Comparison of ENCODE assay signal across 32 cellular contexts in genomic region chr10:13337827-13338196, GRCh38. TPM values are rescaled to one million over a fixed set of nuclear protein-coding genes. Genes with fewer than 3 reads are reported as not detected.
A peak's percentile ranks its signal among the peaks of the same experiment; 100 is the strongest.
DNase-seq lines count a peak whose midpoint lies in the region; ATAC-seq and TF ChIP-seq lines count a peak whose summit lies in the region.
"Had no signal": no experiment of that assay in that cellular context is flagged by ENCODE, and none has a peak within 500 bp of the region (broad histone marks: within the 10 kb centered on the region; RNA-seq: fewer than 3 reads in every experiment).

No MANE protein-coding gene starts in this region.

- no peaks in the 10 kb centered on the region for H3K27me3 Mint-ChIP-seq in WTC11 (ENCODE audit: low read depth)
- H3K27me3 Mint-ChIP-seq: activated CD8-positive, alpha-beta memory T cell treated with anti-CD3 and anti-CD28 coated beads, Interleukin-2, amount 10 ng/mL, durations not matched to agents 7 days and 5 days; naive thymus-derived CD8-positive, alpha-beta T cell; stimulated activated naive CD8-positive, alpha-beta T cell treated with anti-CD3 and anti-CD28 coated beads, Interleukin-15, Interleukin-2, amounts not matched to agents 100 ng/mL and 50 ng/mL, for 24 hours had no signal

- H3K4me1 ChIP-seq in heart right ventricle (peaks cover 5 to 37% (median 30%) of the 10 kb centered on the region in 9 donors), subcutaneous abdominal adipose tissue (ENCODE audit: control insufficient read depth in 5 of 5, insufficient read depth in 5 of 5, low read length in 5 of 5) (peaks cover 2 to 23% (median 16%) of the 10 kb centered on the region in 5 donors)
- H3K4me1 ChIP-seq: thyroid gland had no signal

- H3K4me3 Mint-ChIP-seq in WTC11 = no peak overlapping the region
- H3K4me3 Mint-ChIP-seq: activated CD8-positive, alpha-beta memory T cell treated with anti-CD3 and anti-CD28 coated beads, Interleukin-2, amount 10 ng/mL, durations not matched to agents 7 days and 5 days; activated T-cell treated with anti-CD3 and anti-CD28 coated beads, Interleukin-2, amount 50 U/mL, for 72 hours; CD8-positive, alpha-beta T cell; naive thymus-derived CD8-positive, alpha-beta T cell; stimulated activated naive CD8-positive, alpha-beta T cell treated with anti-CD3 and anti-CD28 coated beads, Interleukin-15, Interleukin-2, amounts not matched to agents 100 ng/mL and 50 ng/mL, for 24 hours; T-helper 2 cell treated with Interferon-gamma antibody and Interleukin-4, amounts not matched to agents 5 μg/mL and 100 μg/mL, for 36 hours had no signal

- H3K27ac ChIP-seq in heart right ventricle (peak overlapping the region in 4 of 10 donors; percentile 8 to 71 (median 44)), subcutaneous abdominal adipose tissue (ENCODE audit: low read depth, low read length) (peak overlapping the region; percentile 52)
- H3K27ac ChIP-seq: brain microvascular endothelial cell, foreskin keratinocyte had no signal

- intact Hi-C loops in Right ventricle myocardium superior (cut with DNase I) = no loop called here
- intact Hi-C loops in heart right ventricle (cut with DNase I) = loop anchor here in 1 of 10 donors (1.0 kb wide), 1 partner anchor 11 kb away; no protein-coding TSS in a partner anchor
- intact Hi-C loops in left colon (cut with DNase I, micrococcal nuclease) = no loop called here

- H3K9me3 ChIP-seq in heart right ventricle (no peaks in the 10 kb centered on the region), subcutaneous abdominal adipose tissue (ENCODE audit: control insufficient read depth in 5 of 5, low read length in 5 of 5) (no peaks in the 10 kb centered on the region)
- H3K9me3 ChIP-seq: psoas muscle, thyroid gland had no signal

- H3K36me3 ChIP-seq in heart right ventricle = peaks cover 0 to 74% (median 15%) of the 10 kb centered on the region in 9 donors
- H3K36me3 ChIP-seq in subcutaneous abdominal adipose tissue (ENCODE audit: control insufficient read depth in 5 of 5, insufficient read depth in 5 of 5, low read length in 5 of 5) = peaks cover 0 to 33% (median 16%) of the 10 kb centered on the region in 5 donors

- H3K9me3 Mint-ChIP-seq in WTC11 = no peaks in the 10 kb centered on the region
- H3K9me3 Mint-ChIP-seq: activated T-cell treated with anti-CD3 and anti-CD28 coated beads, Interleukin-2, amount 50 U/mL, for 72 hours; CD8-positive, alpha-beta T cell; naive thymus-derived CD8-positive, alpha-beta T cell; stimulated activated naive CD8-positive, alpha-beta T cell treated with anti-CD3 and anti-CD28 coated beads, Interleukin-15, Interleukin-2, amounts not matched to agents 100 ng/mL and 50 ng/mL, for 24 hours; T-helper 2 cell treated with Interferon-gamma antibody and Interleukin-4, amounts not matched to agents 5 μg/mL and 100 μg/mL, for 36 hours had no signal

- peaks cover 81% of the 10 kb centered on the region for H3K36me3 Mint-ChIP-seq in WTC11

- POLR2A ChIA-PET in WTC11 (lab: Charles Lee) = no interaction called here

- WGBS in heart right ventricle, 2 donors = 84 to 92% methylated on average over 6 of the region's 6 CpGs

- H3K4me1 Mint-ChIP-seq in WTC11 = peaks cover 49% of the 10 kb centered on the region

- CTCF ChIA-PET in WTC11 (lab: Charles Lee) = interaction anchor here (1.6 kb wide), 1 partner anchor 15 kb away, joined by 4 read pairs; no protein-coding TSS in a partner anchor

- H3K27ac Mint-ChIP-seq in WTC11 = peak overlapping the region; percentile 87
- H3K27ac Mint-ChIP-seq: activated CD8-positive, alpha-beta memory T cell treated with anti-CD3 and anti-CD28 coated beads, Interleukin-2, amount 10 ng/mL, durations not matched to agents 7 days and 5 days; activated T-cell treated with anti-CD3 and anti-CD28 coated beads, Interleukin-2, amount 50 U/mL, for 72 hours; CD8-positive, alpha-beta T cell; stimulated activated naive CD8-positive, alpha-beta T cell treated with anti-CD3 and anti-CD28 coated beads, Interleukin-15, Interleukin-2, amounts not matched to agents 100 ng/mL and 50 ng/mL, for 24 hours; T-helper 2 cell treated with Interferon-gamma antibody and Interleukin-4, amounts not matched to agents 5 μg/mL and 100 μg/mL, for 36 hours had no signal

- TF ChIP-seq CTCF in heart right ventricle (IDR thresholded peaks at IDR 0.05) (no peak), WTC11 (IDR thresholded peaks at IDR 0.05) (no peak)

- DNase-seq in Right ventricle myocardium superior = no peak
- no peak for DNase-seq in heart right ventricle
- no peak for DNase-seq in WTC11 (ENCODE audit: low spot score)
- DNase-seq in left colon = peak; percentile 24 to 53
- DNase-seq in activated CD8-positive, alpha-beta memory T cell treated with anti-CD3 and anti-CD28 coated beads for 24 hours = no peak
- DNase-seq in dedifferentiated amniotic fluid mesenchymal stem cell (ENCODE audit: extremely low spot score) = no peak
- DNase-seq: activated CD4-positive, alpha-beta T cell treated with anti-CD3 and anti-CD28 coated beads, Interleukin-2, amount 50 U/mL, for 1 hour; activated CD8-positive, alpha-beta memory T cell treated with anti-CD3 and anti-CD28 coated beads, Interleukin-2, amount 10 ng/mL, durations not matched to agents 7 days and 5 days; activated naive CD4-positive, alpha-beta T cell; activated T-cell treated with anti-CD3 and anti-CD28 coated beads, Interleukin-2, amount 50 U/mL, for 72 hours; AML-193; brain microvascular endothelial cell; CD8-positive, alpha-beta T cell; effector memory CD4-positive, alpha-beta T cell; foreskin keratinocyte; KBM-7; left cardiac atrium; MM.1S; naive thymus-derived CD8-positive, alpha-beta T cell; NCI-H1417; NCI-H2081 treated with DMSO at 0.1 percent for 48 hours; NCI-H345; NCI-H748 treated with DMSO at 0.1 percent for 48 hours; occipital lobe; psoas muscle; RPMI8226; thyroid gland had no signal

- H3K9ac ChIP-seq in subcutaneous abdominal adipose tissue (ENCODE audit: low read length in 5 of 5) = no peak overlapping the region

- no peak overlapping the region for H3K4me3 ChIP-seq in heart right ventricle
- peak overlapping the region in 1 of 5 donors; percentile 62 for H3K4me3 ChIP-seq in subcutaneous abdominal adipose tissue (ENCODE audit: low read depth in 1 of 5, low read length in 5 of 5)
- H3K4me3 ChIP-seq: psoas muscle, thyroid gland had no signal

- H3K27me3 ChIP-seq in heart right ventricle (no peaks in the 10 kb centered on the region), subcutaneous abdominal adipose tissue (ENCODE audit: control insufficient read depth in 5 of 5, insufficient read depth in 4 of 5, low read length in 5 of 5) (no peaks in the 10 kb centered on the region)
- H3K27me3 ChIP-seq: brain microvascular endothelial cell, foreskin keratinocyte, thyroid gland had no signal

- ATAC-seq in Right ventricle myocardium superior (ENCODE audit: poor library complexity) (peak; percentile 19), heart right ventricle (no peak), WTC11 (no peak), left colon (peak; percentile 95), GM19324 (IDR thresholded peaks at IDR 0.05; ENCODE audit: low FRiP score, unreplicated experiment) (no peak)
- ATAC-seq: activated CD8-positive, alpha-beta memory T cell treated with anti-CD3 and anti-CD28 coated beads, Interleukin-2, amount 10 ng/mL, durations not matched to agents 7 days and 5 days; activated T-cell treated with anti-CD3 and anti-CD28 coated beads, Interleukin-2, amount 50 U/mL, for 72 hours; CD8-positive, alpha-beta T cell; esophagus mucosa; foreskin keratinocyte; naive thymus-derived CD8-positive, alpha-beta T cell; psoas muscle had no signal

TF ChIP-seq in WTC11, 78 proteins besides CTCF, POLR2A, EP300 and RAD21 (continues in another document):
- TF ChIP-seq IRF1 (CRISPR knock-in tag; IDR thresholded peaks at IDR 0.05) (no peak), STAT6 (CRISPR knock-in tag; conservative IDR thresholded peaks at IDR 0.05; ENCODE audit: low read depth) (no peak)

RNA-seq across cellular contexts. Expression of gene SEPHS1, which starts 10.3 kb away (rescaled TPM):
- total RNA-seq in Right ventricle myocardium superior (27.8 TPM), heart right ventricle (10 to 100 TPM; 26.7 to 38.9 (median 30.4) TPM), WTC11 (2021) (501 to 509 TPM (median 501 TPM) in 3 replicates), left colon (10 to 100 TPM; 33.4 to 37.4 TPM)
- 10 to 100 TPM; 17.6 to 23.2 TPM for polyA plus RNA-seq in heart right ventricle

RNA-seq across cellular contexts. Expression of gene PHYH, which starts 37.9 kb away (rescaled TPM):
- total RNA-seq in Right ventricle myocardium superior (181 TPM), heart right ventricle (100 to 1,000 TPM in 9 of 10 donors, 10 to 100 TPM in 1; 97.3 to 188 (median 162) TPM), WTC11 (2021) (22.5 to 35.1 TPM (median 32.0 TPM) in 3 replicates), left colon (10 to 100 TPM; 50.0 to 91.5 TPM)
- 10 to 100 TPM; 51.1 to 56.7 TPM for polyA plus RNA-seq in heart right ventricle

Comparison
In these comparisons a context has a peak if more than half of its experiments do, and no peak if none do; other contexts are left out.
1. ATAC-seq: peak in Right ventricle myocardium superior (single experiment) and left colon (single experiment); none in heart right ventricle (0 of 8), WTC11 (single experiment) and GM19324 (single experiment).
2. DNase-seq: peak in left colon (2 of 2); none in Right ventricle myocardium superior (single experiment), heart right ventricle (0 of 2), WTC11 (single experiment), activated CD8-positive, alpha-beta memory T cell treated with anti-CD3 and anti-CD28 coated beads for 24 hours (single experiment) and dedifferentiated amniotic fluid mesenchymal stem cell (single experiment).
3. RNA of gene SEPHS1, which starts 10.3 kb away (total RNA-seq): 501 to 509 TPM in WTC11; 33.4 to 37.4 TPM in left colon, 26.7 to 38.9 TPM in heart right ventricle and 27.8 TPM in Right ventricle myocardium superior (single experiment); every median in the first group is over 10 times any median in the second.